ENCODE assay signal across 9 cellular contexts in the genomic region with DNA sequence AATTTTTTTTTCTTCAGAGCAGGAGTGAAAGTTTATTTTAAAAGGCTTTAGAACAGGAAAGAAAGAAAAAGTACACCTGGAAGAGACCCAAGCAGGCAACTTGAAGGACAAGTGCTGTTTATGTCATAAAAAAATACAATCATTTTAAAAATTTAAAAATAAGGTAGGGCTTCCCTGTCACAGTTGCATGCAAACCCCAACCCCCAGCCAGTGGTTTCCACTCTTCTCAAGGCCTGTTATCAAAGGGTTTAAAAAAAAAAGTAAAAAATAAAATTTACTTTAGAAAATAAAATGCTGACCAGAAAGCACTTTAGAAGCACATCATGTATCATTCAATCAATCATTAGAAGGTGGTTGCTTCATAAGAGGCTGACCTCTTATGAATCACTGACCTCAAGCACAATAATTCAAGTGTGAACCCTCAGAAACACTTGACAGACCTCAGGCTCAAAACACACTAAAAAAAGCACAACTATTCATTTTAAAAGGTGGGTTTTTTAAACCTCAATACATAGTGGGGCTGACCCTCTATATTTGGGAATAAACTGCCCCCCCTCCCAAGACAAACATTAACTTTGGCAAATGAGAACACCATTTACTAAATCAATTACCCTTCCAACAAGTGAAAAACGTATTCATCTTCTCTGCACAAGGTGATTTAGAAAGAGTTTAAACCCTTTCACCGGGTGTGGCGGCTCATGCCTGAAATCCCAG. TPM values are rescaled to one million over a fixed set of nuclear protein-coding genes. Genes with fewer than 3 reads are reported as not detected.
DNase-seq lines count a peak whose midpoint lies in the region; ATAC-seq and TF ChIP-seq lines count a peak whose summit lies in the region.
"Had no signal": no experiment of that assay in that cellular context is flagged by ENCODE, and none has a peak within 500 bp of the region (broad histone marks: within the 10 kb centered on the region; RNA-seq: fewer than 3 reads in every experiment).

No MANE protein-coding gene starts in this region.

- peaks cover 20% of the 10 kb centered on the region for H3K4me1 Mint-ChIP-seq in Caco-2 (ENCODE audit: low read depth, unreplicated experiment)

- H3K27ac ChIP-seq in Peyer's patch (peak overlapping the region in 3 of 4 donors; percentile 3 to 72 (median 20)), left lung (peak overlapping the region; percentile 33 to 43), caudate nucleus (ENCODE audit: low read depth, low read length) (no peak overlapping the region)

- H3K4me3 Mint-ChIP-seq in Caco-2 (ENCODE audit: unreplicated experiment), result no peak overlapping the region

- H3K4me3 ChIP-seq in Peyer's patch (no peak overlapping the region), left lung (no peak overlapping the region), Caco-2 (ENCODE audit: low read depth, low read length) (no peak overlapping the region)

- BruUV-seq in Caco-2 (replicated peaks; lab: Mats Ljungman, UMichigan), result no TSS peak

- ATAC-seq in left lung (peak; percentile 66), left ventricle myocardium superior (no peak), GM18498 (IDR thresholded peaks at IDR 0.05; ENCODE audit: unreplicated experiment) (no peak)

- in situ Hi-C loops in ACHN (cut with HindIII; ENCODE audit: low pct_ligation_motif_present, low pct_unique_long_range_greater_than_20kb, low sequenced_read_pairs), result no loop called here

- H3K9me3 Mint-ChIP-seq in Caco-2 (ENCODE audit: unreplicated experiment), result no peaks in the 10 kb centered on the region

- TF ChIP-seq POLR2A in Peyer's patch (IDR thresholded peaks at IDR 0.05), result no peak

- H3K36me3 Mint-ChIP-seq in Caco-2 (ENCODE audit: insufficient read depth, unreplicated experiment), result peaks cover 16% of the 10 kb centered on the region

- intact Hi-C loops in left lung (cut with DNase I) (no loop called here), left ventricle myocardium superior (cut with micrococcal nuclease) (no loop called here), Caco-2 (cut with micrococcal nuclease; ENCODE audit: unreplicated experiment) (no loop called here)

- no peak overlapping the region for H3K27ac Mint-ChIP-seq in Caco-2 (ENCODE audit: unreplicated experiment)

- DNase-seq in ACHN, result peak; percentile 80
- peak; percentile 51 for DNase-seq in GM20000 (ENCODE audit: low spot score)
- no peak for DNase-seq in Peyer's patch
- DNase-seq in left lung, result no peak
- no peak for DNase-seq in caudate nucleus (lab: John Stamatoyannopoulos, UW)
- DNase-seq in left ventricle myocardium superior, result no peak
- DNase-seq in Caco-2, result no peak
- DNase-seq: DND-41 had no signal

- H3K27me3 Mint-ChIP-seq in Caco-2 (ENCODE audit: insufficient read depth, unreplicated experiment), result no peaks in the 10 kb centered on the region

- POLR2A ChIA-PET in Caco-2 (lab: Charles Lee), result no interaction called here

- CTCF ChIA-PET in Caco-2 (lab: Charles Lee), result no interaction called here

- TF ChIP-seq CTCF in GM20000 (IDR thresholded peaks at IDR 0.05; ENCODE audit: extremely low read depth, missing control alignments) (no peak), Peyer's patch (IDR thresholded peaks at IDR 0.05) (no peak), left lung (IDR thresholded peaks at IDR 0.05) (no peak), Caco-2 (IDR thresholded peaks at IDR 0.05; ENCODE audit: insufficient read depth in 1 of 2, low read depth in 1 of 2, low read length in 1 of 2, severe bottlenecking in 1 of 2, unreplicated experiment in 1 of 2) (no peak)

- H3K36me3 ChIP-seq in Peyer's patch, result no peaks in the 10 kb centered on the region
- no peaks in the 10 kb centered on the region for H3K36me3 ChIP-seq in left lung
- no peaks in the 10 kb centered on the region; the same call in 1 of the 2 replicates for H3K36me3 ChIP-seq in Caco-2 (ENCODE audit: control insufficient read depth, insufficient read depth, low read length)

- peaks cover 0 to 21% (median 0%) of the 10 kb centered on the region in 4 donors for H3K4me1 ChIP-seq in Peyer's patch
- peaks cover 3 to 30% of the 10 kb centered on the region in 2 donors for H3K4me1 ChIP-seq in left lung
- H3K4me1 ChIP-seq in Caco-2, result peaks cover 23% of the 10 kb centered on the region

- H3K9me3 ChIP-seq in Peyer's patch (no peaks in the 10 kb centered on the region), left lung (no peaks in the 10 kb centered on the region), Caco-2 (no peaks in the 10 kb centered on the region)

- H3K27me3 ChIP-seq in Peyer's patch (no peaks in the 10 kb centered on the region), left lung (no peaks in the 10 kb centered on the region), Caco-2 (replicated peaks; ENCODE audit: control insufficient read depth, insufficient read depth, low read length) (no peaks in the 10 kb centered on the region)

RNA-seq across cellular contexts. Expression of gene ILRUN, which starts 15.6 kb away (rescaled TPM):
- total RNA-seq in Peyer's patch (10 to 100 TPM; 52.8 to 82.3 (median 73.9) TPM), left lung (10 to 100 TPM; 75.9 to 82.9 TPM), left ventricle myocardium superior (148 TPM), Caco-2 (2022) (92.1 and 95.9 TPM in 2 replicates)

Comparison
In these comparisons a context has a peak if more than half of its experiments do, and no peak if none do; other contexts are left out.
1. DNase-seq: peak in ACHN (single experiment) and GM20000 (single experiment); none in Peyer's patch (0 of 3), left lung (0 of 2), caudate nucleus (0 of 61), left ventricle myocardium superior (single experiment) and Caco-2 (0 of 2).